In genomic region chr3:187919018-187919417, GRCh38 we compare ENCODE assay signal across 8 cellular contexts.
A peak's percentile ranks its signal among the peaks of the same experiment; 100 is the strongest.
DNase-seq lines count a peak whose midpoint lies in the region; ATAC-seq and TF ChIP-seq lines count a peak whose summit lies in the region.

No MANE protein-coding gene starts in this region.

- H3K79me2 ChIP-seq in SK-N-SH (ENCODE audit: insufficient read depth) (no peaks in the 10 kb centered on the region), trophoblast cell (ENCODE audit: control insufficient read depth, insufficient read depth, low read length, poor library complexity) (no peaks in the 10 kb centered on the region)

- H3K9me2 ChIP-seq in SK-N-SH, result no peaks in the 10 kb centered on the region

- H3K4ac ChIP-seq in trophoblast cell (ENCODE audit: low read depth, low read length), result no peak overlapping the region

- H3K27me3 ChIP-seq in SK-N-SH (ENCODE audit: insufficient read depth) (no peaks in the 10 kb centered on the region), trophoblast cell (ENCODE audit: insufficient read depth, low read length) (no peaks in the 10 kb centered on the region), aorta (ENCODE audit: control insufficient read depth in 1 of 2, insufficient read depth in 2 of 2, low read length in 1 of 2) (no peaks in the 10 kb centered on the region)

- CTCF ChIA-PET in SK-N-SH (lab: Yijun Ruan, JAX), result no interaction called here
- CTCF ChIA-PET in activated CD8-positive, alpha-beta memory T cell treated with anti-CD3 and anti-CD28 coated beads, Interleukin-2, amount 10 ng/mL, durations not matched to agents 7 days and 5 days (lab: Charles Lee), result interaction anchor here (0.7 to 2.3 kb wide), 4 partner anchors 119 to 180 kb away, joined by 3 to 6 read pairs (median 6); no protein-coding TSS in a partner anchor

- no peak overlapping the region for H2AK5ac ChIP-seq in trophoblast cell (ENCODE audit: low read length)

- TF ChIP-seq EP300 in SK-N-SH (IDR thresholded peaks at IDR 0.05; ENCODE audit: borderline replicate concordance in 1 of 2, low read depth in 1 of 2, low read length in 1 of 2), result no peak

- intact Hi-C loops in aorta (cut with DNase I), result no loop called here

- no peak for TF ChIP-seq CTCF in SK-N-SH (IDR thresholded peaks at IDR 0.05)

- H3K23ac ChIP-seq in trophoblast cell (ENCODE audit: low read length), result no peak overlapping the region

- peak overlapping the region; percentile 24 for H2BK12ac ChIP-seq in trophoblast cell (ENCODE audit: low read length)

- no peaks in the 10 kb centered on the region for H3K79me1 ChIP-seq in trophoblast cell (ENCODE audit: low read length)

- no peaks in the 10 kb centered on the region; the same call in 1 of the 2 replicates for H3K9me3 ChIP-seq in SK-N-SH
- H3K9me3 ChIP-seq in trophoblast cell (ENCODE audit: insufficient read depth, low read depth, low read length), result no peaks in the 10 kb centered on the region
- H3K9me3 ChIP-seq in aorta (ENCODE audit: control insufficient read depth, low read length), result peaks cover 1% of the 10 kb centered on the region

- peak overlapping the region; percentile 84 for H3K27ac Mint-ChIP-seq in activated CD8-positive, alpha-beta memory T cell treated with anti-CD3 and anti-CD28 coated beads, Interleukin-2, amount 10 ng/mL, durations not matched to agents 7 days and 5 days

- 57% methylated on average over 6 of the region's 6 CpGs for WGBS in SK-N-SH (ENCODE audit: low lambda C conversion rate)
- WGBS in trophoblast cell (ENCODE audit: extremely low coverage, insufficient coverage, insufficient read length), result no CpG with 5 or more reads among the region's 6 CpGs
- 92 to 95% methylated on average over 6 of the region's 6 CpGs for WGBS in aorta, 2 donors

- peaks cover 0 to 21% of the 10 kb centered on the region in 2 experiments; a peak in 2 of 4 replicates for H3K4me1 ChIP-seq in SK-N-SH (ENCODE audit: control insufficient read depth in 1 of 2, insufficient read depth in 2 of 2, low read depth in 1 of 2, low read length in 1 of 2)
- peaks cover 2 to 11% of the 10 kb centered on the region in 2 experiments for H3K4me1 ChIP-seq in trophoblast cell (ENCODE audit: control insufficient read depth in 1 of 2, insufficient read depth in 2 of 2, low read length in 2 of 2)
- H3K4me1 ChIP-seq in aorta (ENCODE audit: control insufficient read depth in 1 of 2, insufficient read depth in 2 of 2, low read length in 2 of 2), result no peaks in the 10 kb centered on the region

- H4K8ac ChIP-seq in trophoblast cell (ENCODE audit: low read depth, low read length), result no peak overlapping the region

- no peak overlapping the region for H2BK5ac ChIP-seq in trophoblast cell (ENCODE audit: low read depth, low read length, poor library complexity)

- H3K27ac ChIP-seq in SK-N-SH (ENCODE audit: low read depth in 2 of 2, low read length in 1 of 2) (no peak overlapping the region), trophoblast cell (ENCODE audit: low read depth, low read length) (no peak overlapping the region), aorta (ENCODE audit: low read depth in 1 of 2, low read length in 2 of 2) (no peak overlapping the region)

- H2AFZ ChIP-seq in SK-N-SH (ENCODE audit: low read depth), result peak overlapping the region; percentile 25; the same call in 1 of the 2 replicates
- no peak overlapping the region for H2AFZ ChIP-seq in trophoblast cell (ENCODE audit: insufficient read depth, low read length, poor library complexity)

- TF ChIP-seq RAD21 in SK-N-SH (IDR thresholded peaks at IDR 0.05; ENCODE audit: low read length), result no peak

- H3K4me1 Mint-ChIP-seq in activated CD8-positive, alpha-beta memory T cell treated with anti-CD3 and anti-CD28 coated beads, Interleukin-2, amount 10 ng/mL, durations not matched to agents 7 days and 5 days, result peaks cover 57% of the 10 kb centered on the region

- H3F3A ChIP-seq in SK-N-SH (replicated peaks; ENCODE audit: insufficient read depth), result no peaks in the 10 kb centered on the region

- DNase-seq in SK-N-SH (no peak), trophoblast cell (no peak), D341Med (ENCODE audit: low spot score) (no peak), aorta (no peak), NCI-H69 (lab: John Stamatoyannopoulos, UW) (no peak)
- peak; percentile 84 for DNase-seq in activated CD8-positive, alpha-beta memory T cell treated with anti-CD3 and anti-CD28 coated beads, Interleukin-2, amount 10 ng/mL, durations not matched to agents 7 days and 5 days

- peaks cover 34% of the 10 kb centered on the region for H3K27me3 Mint-ChIP-seq in activated CD8-positive, alpha-beta memory T cell treated with anti-CD3 and anti-CD28 coated beads, Interleukin-2, amount 10 ng/mL, durations not matched to agents 7 days and 5 days

- peak overlapping the region; percentile 66 for H3K4me3 Mint-ChIP-seq in activated CD8-positive, alpha-beta memory T cell treated with anti-CD3 and anti-CD28 coated beads, Interleukin-2, amount 10 ng/mL, durations not matched to agents 7 days and 5 days

- H4K12ac ChIP-seq in trophoblast cell (ENCODE audit: low read depth, low read length), result no peak overlapping the region

- H2BK120ac ChIP-seq in trophoblast cell (ENCODE audit: insufficient read depth, low read length, poor library complexity), result no peak overlapping the region

- POLR2A ChIA-PET in SK-N-SH (lab: Yijun Ruan, JAX), result no interaction called here

- no peak for ATAC-seq in SK-N-SH treated with all-trans-retinoic acid at 6 μM for 48 hours
- peak; percentile 88 for ATAC-seq in HG03521 (IDR thresholded peaks at IDR 0.05; ENCODE audit: unreplicated experiment)
- peak; percentile 87 for ATAC-seq in activated CD8-positive, alpha-beta memory T cell treated with anti-CD3 and anti-CD28 coated beads, Interleukin-2, amount 10 ng/mL, durations not matched to agents 7 days and 5 days
- ATAC-seq in aorta (ENCODE audit: low FRiP score), result no peak

- H4K91ac ChIP-seq in trophoblast cell (ENCODE audit: low read depth, low read length), result no peak overlapping the region

- H3K36me3 ChIP-seq in SK-N-SH (replicated peaks in 1 of 2; ENCODE audit: control insufficient read depth in 1 of 2, insufficient read depth in 2 of 2, low read length in 1 of 2), result no peaks in the 10 kb centered on the region
- H3K36me3 ChIP-seq in trophoblast cell (ENCODE audit: control insufficient read depth in 1 of 2, insufficient read depth in 2 of 2, low read length in 2 of 2), result no peaks in the 10 kb centered on the region
- H3K36me3 ChIP-seq in aorta (ENCODE audit: control insufficient read depth in 1 of 2, insufficient read depth in 2 of 2, low read length in 1 of 2), result no peaks in the 10 kb centered on the region

- H3K4me3 ChIP-seq in SK-N-SH (ENCODE audit: low read depth in 2 of 2, low read length in 1 of 2) (no peak overlapping the region), trophoblast cell (ENCODE audit: low read depth, low read length) (no peak overlapping the region), aorta (ENCODE audit: low read length in 2 of 2) (no peak overlapping the region)

- H3K36me3 Mint-ChIP-seq in activated CD8-positive, alpha-beta memory T cell treated with anti-CD3 and anti-CD28 coated beads, Interleukin-2, amount 10 ng/mL, durations not matched to agents 7 days and 5 days, result peaks cover 10% of the 10 kb centered on the region

- no peak overlapping the region for H3K9ac ChIP-seq in SK-N-SH
- no peak overlapping the region for H3K9ac ChIP-seq in trophoblast cell (ENCODE audit: low read length)

- H3K4me2 ChIP-seq in SK-N-SH, result no peak overlapping the region
- H3K4me2 ChIP-seq in trophoblast cell (ENCODE audit: low read length), result no peak overlapping the region

- no peak overlapping the region for H3K18ac ChIP-seq in trophoblast cell (ENCODE audit: low read length)

- no peaks in the 10 kb centered on the region for H4K20me1 ChIP-seq in SK-N-SH (ENCODE audit: insufficient read depth)

- no peak overlapping the region for H3K14ac ChIP-seq in trophoblast cell (ENCODE audit: low read length)

- no peaks in the 10 kb centered on the region for H3K9me3 Mint-ChIP-seq in activated CD8-positive, alpha-beta memory T cell treated with anti-CD3 and anti-CD28 coated beads, Interleukin-2, amount 10 ng/mL, durations not matched to agents 7 days and 5 days (ENCODE audit: low read depth)

TF ChIP-seq in SK-N-SH, 30 proteins besides CTCF, POLR2A, EP300 and RAD21 (continues in another document):
- TF ChIP-seq NFIC (IDR thresholded peaks at IDR 0.05; ENCODE audit: borderline replicate concordance) (no peak), JUND (IDR thresholded peaks at IDR 0.05) (no peak), FOSL2 (IDR thresholded peaks at IDR 0.05; ENCODE audit: borderline replicate concordance, low read depth) (no peak), YY1 (IDR thresholded peaks at IDR 0.05; ENCODE audit: low read depth) (no peak), SMC3 (IDR thresholded peaks at IDR 0.05; ENCODE audit: low read depth, low read length) (no peak), FOXJ3 (CRISPR knock-in tag; IDR thresholded peaks at IDR 0.05) (no peak), GATA2 (CRISPR knock-in tag; IDR thresholded peaks at IDR 0.05) (no peak), MAX (IDR thresholded peaks at IDR 0.05; ENCODE audit: low read depth) (no peak)

TF ChIP-seq in SK-N-SH treated with all-trans-retinoic acid at 6 μM for 48 hours, 23 proteins besides CTCF, POLR2A, EP300 and RAD21:
- TF ChIP-seq ZNF565 (CRISPR knock-in tag; conservative IDR thresholded peaks at IDR 0.05; ENCODE audit: low read depth) (no peak), POU6F1 (CRISPR knock-in tag; IDR thresholded peaks at IDR 0.05; ENCODE audit: borderline replicate concordance, low read depth) (no peak), ESRRG (CRISPR knock-in tag; IDR thresholded peaks at IDR 0.05) (no peak), RARB (CRISPR knock-in tag; IDR thresholded peaks at IDR 0.05) (no peak)

Comparison
In these comparisons a context has a peak if more than half of its experiments do, and no peak if none do; other contexts are left out.
1. ATAC-seq: peak in HG03521 (single experiment) and activated CD8-positive, alpha-beta memory T cell treated with anti-CD3 and anti-CD28 coated beads, Interleukin-2, amount 10 ng/mL, durations not matched to agents 7 days and 5 days (single experiment); none in SK-N-SH treated with all-trans-retinoic acid at 6 μM for 48 hours (single experiment) and aorta (single experiment).